8 cellular contexts compared by ENCODE assay signal in the genomic region with DNA sequence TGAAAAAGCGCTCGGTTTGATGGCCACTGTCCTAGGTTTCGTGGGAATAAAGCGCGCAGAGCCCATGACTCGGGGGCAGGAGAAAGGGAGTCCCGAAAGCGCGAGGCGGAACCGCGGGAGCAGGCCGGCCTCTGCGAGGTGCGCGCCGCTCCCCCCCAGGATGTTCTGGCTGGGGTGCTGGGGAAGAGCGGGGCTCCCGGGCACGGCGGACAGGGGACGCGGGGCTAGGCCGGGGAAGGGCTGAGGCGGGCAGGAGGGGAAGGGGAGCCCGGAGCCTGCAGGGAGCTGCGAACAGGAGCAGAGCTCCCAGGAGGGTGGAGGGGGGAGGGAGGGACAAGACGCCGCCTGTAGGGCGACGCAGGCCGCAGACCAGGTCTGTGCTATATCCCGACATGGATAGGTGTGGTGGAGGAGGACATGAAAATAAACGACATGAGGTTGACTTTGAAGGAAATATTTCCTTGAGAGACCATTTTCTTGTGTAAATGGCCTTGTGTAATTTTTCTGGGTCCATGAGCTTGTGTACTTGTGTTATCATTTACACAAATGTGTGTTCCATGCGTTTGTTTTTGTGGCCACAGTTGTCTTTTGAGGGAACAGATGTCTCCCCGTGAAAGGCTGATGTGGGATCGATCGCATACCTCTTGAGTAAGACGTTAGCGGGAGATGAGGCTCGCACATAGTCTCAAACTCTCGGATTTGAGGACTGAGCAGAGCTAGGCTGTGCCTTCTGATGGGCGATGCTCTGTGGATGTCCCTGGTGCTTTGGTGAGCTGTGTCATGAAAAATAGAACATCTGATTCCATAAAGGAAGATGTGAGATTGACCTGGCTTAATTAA. TPM values are rescaled to one million over a fixed set of nuclear protein-coding genes. Genes with fewer than 3 reads are reported as not detected.
DNase-seq lines count a peak whose midpoint lies in the region; ATAC-seq and TF ChIP-seq lines count a peak whose summit lies in the region.

No MANE protein-coding gene starts in this region.

- H3K4me1 Mint-ChIP-seq in activated CD8-positive, alpha-beta T cell treated with anti-CD3 and anti-CD28 coated beads, Interleukin-2, amount 10 ng/mL, durations not matched to agents 7 days and 5 days (ENCODE audit: low read depth) = peaks cover 40% of the 10 kb centered on the region

- POLR2A ChIA-PET in activated CD8-positive, alpha-beta T cell treated with anti-CD3 and anti-CD28 coated beads, Interleukin-2, amount 10 ng/mL, durations not matched to agents 7 days and 5 days (lab: Charles Lee) = interaction anchor here (0.6 to 1.4 kb wide), 2 partner anchors 75 to 134 kb away, joined by 3 to 4 read pairs; a partner anchor contains a TSS

- H3K4me3 Mint-ChIP-seq in activated CD8-positive, alpha-beta T cell treated with anti-CD3 and anti-CD28 coated beads, Interleukin-2, amount 10 ng/mL, durations not matched to agents 7 days and 5 days = peak overlapping the region; percentile 74

- peak; percentile 18 to 26 for DNase-seq in AML-193 (lab: John Stamatoyannopoulos, UW)
- DNase-seq in GM20000 (ENCODE audit: low spot score) = peak; percentile 61
- DNase-seq in NCI-H2227 treated with DMSO at 0.1 percent for 48 hours (lab: John Stamatoyannopoulos, UW) = peak; percentile 36
- DNase-seq in activated CD8-positive, alpha-beta T cell treated with anti-CD3 and anti-CD28 coated beads, Interleukin-2, amount 10 ng/mL, durations not matched to agents 7 days and 5 days = peak; percentile 48
- peak; percentile 71 for DNase-seq in epithelial cell of esophagus (ENCODE audit: low read depth)
- no peak for DNase-seq in COLO829 (ENCODE audit: low spot score)

- peaks cover 22 to 24% of the 10 kb centered on the region in 2 donors for H3K4me1 ChIP-seq in mucosa of rectum (ENCODE audit: control insufficient read depth in 2 of 2, insufficient read depth in 2 of 2, low read length in 2 of 2)
- H3K4me1 ChIP-seq in subcutaneous abdominal adipose tissue (ENCODE audit: control insufficient read depth in 5 of 5, insufficient read depth in 5 of 5, low read length in 5 of 5) = peaks cover 8 to 30% (median 26%) of the 10 kb centered on the region in 5 donors

- H3K36me3 ChIP-seq in mucosa of rectum (ENCODE audit: control insufficient read depth in 2 of 2, insufficient read depth in 2 of 2, low read length in 2 of 2) = peaks cover 5 to 12% of the 10 kb centered on the region in 2 donors
- H3K36me3 ChIP-seq in subcutaneous abdominal adipose tissue (ENCODE audit: control insufficient read depth in 5 of 5, insufficient read depth in 5 of 5, low read length in 5 of 5) = peaks cover 0 to 27% (median 15%) of the 10 kb centered on the region in 5 donors

- H3K9ac ChIP-seq in mucosa of rectum (ENCODE audit: low read depth in 1 of 2, low read length in 2 of 2) (peak overlapping the region; percentile 56 to 80), subcutaneous abdominal adipose tissue (ENCODE audit: low read length in 5 of 5) (peak overlapping the region in 4 of 5 donors; percentile 65 to 88 (median 73))

- no peaks in the 10 kb centered on the region for H3K27me3 Mint-ChIP-seq in activated CD8-positive, alpha-beta T cell treated with anti-CD3 and anti-CD28 coated beads, Interleukin-2, amount 10 ng/mL, durations not matched to agents 7 days and 5 days (ENCODE audit: low read depth)

- H3K27me3 ChIP-seq in mucosa of rectum (ENCODE audit: control insufficient read depth in 2 of 2, insufficient read depth in 2 of 2, low read length in 2 of 2) = no peaks in the 10 kb centered on the region
- H3K27me3 ChIP-seq in subcutaneous abdominal adipose tissue (ENCODE audit: control insufficient read depth in 5 of 5, insufficient read depth in 4 of 5, low read length in 5 of 5) = no peaks in the 10 kb centered on the region

- peak overlapping the region; percentile 69 for H3K27ac Mint-ChIP-seq in activated CD8-positive, alpha-beta T cell treated with anti-CD3 and anti-CD28 coated beads, Interleukin-2, amount 10 ng/mL, durations not matched to agents 7 days and 5 days

- CTCF ChIA-PET in activated CD8-positive, alpha-beta T cell treated with anti-CD3 and anti-CD28 coated beads, Interleukin-2, amount 10 ng/mL, durations not matched to agents 7 days and 5 days (lab: Charles Lee) = interaction anchor here (0.6 to 1.4 kb wide), 11 partner anchors 19 to 355 kb away, joined by 3 to 5 read pairs (median 4); a partner anchor contains a TSS

- peak; percentile 9 for ATAC-seq in activated CD8-positive, alpha-beta T cell treated with anti-CD3 and anti-CD28 coated beads, Interleukin-2, amount 10 ng/mL, durations not matched to agents 7 days and 5 days

- H3K27ac ChIP-seq in mucosa of rectum (ENCODE audit: low read depth in 2 of 2, low read length in 2 of 2) = peak overlapping the region; percentile 87 to 88
- H3K27ac ChIP-seq in subcutaneous abdominal adipose tissue (ENCODE audit: low read depth, low read length) = peak overlapping the region; percentile 79

- no peaks in the 10 kb centered on the region for H3K9me3 Mint-ChIP-seq in activated CD8-positive, alpha-beta T cell treated with anti-CD3 and anti-CD28 coated beads, Interleukin-2, amount 10 ng/mL, durations not matched to agents 7 days and 5 days (ENCODE audit: insufficient read depth)

- no peaks in the 10 kb centered on the region for H3K9me3 ChIP-seq in mucosa of rectum (ENCODE audit: control insufficient read depth in 2 of 2, low read length in 2 of 2)
- no peaks in the 10 kb centered on the region for H3K9me3 ChIP-seq in subcutaneous abdominal adipose tissue (ENCODE audit: control insufficient read depth in 5 of 5, low read length in 5 of 5)

- TF ChIP-seq CTCF in GM20000 (IDR thresholded peaks at IDR 0.05; ENCODE audit: extremely low read depth, missing control alignments) (no peak), epithelial cell of esophagus (IDR thresholded peaks at IDR 0.05; ENCODE audit: insufficient read depth, low read depth, low read length, missing control alignments) (peak; percentile 40)

- H3K4me3 ChIP-seq in epithelial cell of esophagus (ENCODE audit: low read length) (peak overlapping the region; percentile 66), mucosa of rectum (ENCODE audit: low read length in 2 of 2) (peak overlapping the region; percentile 77 to 85), subcutaneous abdominal adipose tissue (ENCODE audit: low read depth in 1 of 5, low read length in 5 of 5) (peak overlapping the region; percentile 41 to 95 (median 76))

- peaks cover 54% of the 10 kb centered on the region for H3K36me3 Mint-ChIP-seq in activated CD8-positive, alpha-beta T cell treated with anti-CD3 and anti-CD28 coated beads, Interleukin-2, amount 10 ng/mL, durations not matched to agents 7 days and 5 days (ENCODE audit: low read depth)

RNA-seq across cellular contexts. Expression of a gene that starts 1.3 kb away (rescaled TPM):
- total RNA-seq in activated CD8-positive, alpha-beta T cell treated with anti-CD3 and anti-CD28 coated beads, Interleukin-2, amount 10 ng/mL, durations not matched to agents 7 days and 5 days = 10 to 100 TPM; 89.0 to 98.8 TPM

RNA-seq across cellular contexts. Expression of a gene that starts 1.6 kb away (rescaled TPM):
- 10 to 100 TPM; 59.0 to 65.4 TPM for total RNA-seq in activated CD8-positive, alpha-beta T cell treated with anti-CD3 and anti-CD28 coated beads, Interleukin-2, amount 10 ng/mL, durations not matched to agents 7 days and 5 days

RNA-seq across cellular contexts. Expression of a gene that starts 39.2 kb away (rescaled TPM):
- 10 to 100 TPM; 13.4 to 15.2 TPM for total RNA-seq in activated CD8-positive, alpha-beta T cell treated with anti-CD3 and anti-CD28 coated beads, Interleukin-2, amount 10 ng/mL, durations not matched to agents 7 days and 5 days

RNA-seq across cellular contexts. Expression of a gene that starts 39.9 kb away (rescaled TPM):
- 100 to 1,000 TPM; 106 to 113 TPM for total RNA-seq in activated CD8-positive, alpha-beta T cell treated with anti-CD3 and anti-CD28 coated beads, Interleukin-2, amount 10 ng/mL, durations not matched to agents 7 days and 5 days
